33 cellular contexts compared by ENCODE assay signal in the genomic region with DNA sequence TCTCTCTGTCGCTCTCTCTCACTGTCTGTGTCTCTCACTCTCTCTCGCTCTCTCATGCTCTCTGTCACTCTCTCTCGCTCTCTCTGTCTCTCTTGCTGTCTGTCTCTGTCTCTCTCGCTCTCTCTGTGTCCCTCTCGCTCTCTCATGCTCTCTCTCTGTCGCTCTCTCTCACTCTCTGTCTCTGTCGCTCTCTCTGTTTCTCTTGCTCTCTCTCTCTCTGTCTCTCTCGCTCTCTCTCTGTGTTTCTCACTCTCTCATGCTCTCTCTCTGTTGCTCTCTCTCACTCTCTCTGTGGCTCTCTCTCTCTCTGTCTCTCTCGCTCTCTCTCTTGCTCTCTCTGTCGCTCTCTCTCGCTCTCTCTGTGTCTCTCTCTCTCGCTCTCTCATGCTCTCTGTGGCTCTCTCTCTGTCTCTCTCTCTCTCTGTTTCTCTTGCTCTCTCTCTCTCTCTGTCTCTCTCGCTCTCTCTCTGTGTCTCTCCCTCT. TPM values are rescaled to one million over a fixed set of nuclear protein-coding genes. Genes with fewer than 3 reads are reported as not detected.
"Had no signal": no experiment of that assay in that cellular context is flagged by ENCODE, and none has a peak within 500 bp of the region (broad histone marks: within the 10 kb centered on the region; RNA-seq: fewer than 3 reads in every experiment).

No MANE protein-coding gene starts in this region.

- H3K4me1 ChIP-seq: adrenal gland had no signal

- H3K27ac Mint-ChIP-seq: activated CD4-positive, alpha-beta T cell treated with anti-CD3 and anti-CD28 coated beads, Interleukin-2, amount 10 ng/mL, durations not matched to agents 24 days and 14 days; activated CD8-positive, alpha-beta T cell treated with anti-CD3 and anti-CD28 coated beads, Interleukin-2, amount 10 ng/mL, durations not matched to agents 7 days and 5 days; activated naive CD4-positive, alpha-beta T cell treated with anti-CD3 and anti-CD28 coated beads for 36 hours; activated T-cell treated with anti-CD3 and anti-CD28 coated beads, Interleukin-2, amount 50 U/mL, for 24 hours; activated T-helper 2 cell treated with anti-CD3 and anti-CD28 coated beads, Interferon-gamma antibody, Interleukin-2, Interleukin-4, amounts not matched to agents 10 μg/mL and 5 μg/mL and 100 μg/mL, durations not matched to agents 14 hours and 24 hours and 36 hours had no signal

- ATAC-seq: activated CD8-positive, alpha-beta T cell treated with anti-CD3 and anti-CD28 coated beads, Interleukin-2, amount 10 ng/mL, durations not matched to agents 7 days and 5 days; activated naive CD4-positive, alpha-beta T cell treated with anti-CD3 and anti-CD28 coated beads, Interleukin-2, amount 50 U/mL, for 72 hours; PC-3; Right ventricle myocardium inferior had no signal

- H3K36me3 ChIP-seq: adrenal gland, MG63 had no signal

- H3K4me3 Mint-ChIP-seq: activated CD4-positive, alpha-beta T cell treated with anti-CD3 and anti-CD28 coated beads, Interleukin-2, amount 10 ng/mL, durations not matched to agents 24 days and 14 days; activated CD8-positive, alpha-beta T cell treated with anti-CD3 and anti-CD28 coated beads, Interleukin-2, amount 10 ng/mL, durations not matched to agents 7 days and 5 days; activated naive CD4-positive, alpha-beta T cell treated with anti-CD3 and anti-CD28 coated beads for 36 hours; activated T-cell treated with anti-CD3 and anti-CD28 coated beads, Interleukin-2, amount 50 U/mL, for 24 hours; brain had no signal

- H3K27ac ChIP-seq: adrenal gland, RWPE1 had no signal

- H3K36me3 Mint-ChIP-seq: activated naive CD4-positive, alpha-beta T cell treated with anti-CD3 and anti-CD28 coated beads, Interleukin-2, amount 50 U/mL, for 72 hours; brain had no signal

- H3K27me3 ChIP-seq: adrenal gland had no signal

- H3K4me3 ChIP-seq: adrenal gland, MG63 had no signal

- H3K9me3 ChIP-seq: adrenal gland, MG63 had no signal

- H3K9me3 Mint-ChIP-seq: activated CD4-positive, alpha-beta T cell treated with anti-CD3 and anti-CD28 coated beads, Interleukin-2, amount 10 ng/mL, durations not matched to agents 24 days and 14 days; activated naive CD4-positive, alpha-beta T cell treated with anti-CD3 and anti-CD28 coated beads for 36 hours; activated naive CD4-positive, alpha-beta T cell treated with anti-CD3 and anti-CD28 coated beads, Interleukin-2, amount 50 U/mL, for 72 hours; activated T-cell treated with anti-CD3 and anti-CD28 coated beads, Interleukin-2, amount 50 U/mL, for 24 hours; activated T-helper 2 cell treated with anti-CD3 and anti-CD28 coated beads, Interferon-gamma antibody, Interleukin-2, Interleukin-4, amounts not matched to agents 10 μg/mL and 5 μg/mL and 100 μg/mL, durations not matched to agents 14 hours and 24 hours and 36 hours had no signal

- DNase-seq: activated CD4-positive, alpha-beta T cell treated with anti-CD3 and anti-CD28 coated beads, Interleukin-2, amount 10 ng/mL, durations not matched to agents 24 days and 14 days; activated CD4-positive, alpha-beta T cell treated with anti-CD3 and anti-CD28 coated beads, Interleukin-2, amount 50 U/mL, for 48 hours; activated CD8-positive, alpha-beta T cell treated with anti-CD3 and anti-CD28 coated beads, Interleukin-2, amount 10 ng/mL, durations not matched to agents 7 days and 5 days; activated gamma-delta T cell; activated naive CD4-positive, alpha-beta T cell treated with anti-CD3 and anti-CD28 coated beads for 36 hours; activated T-cell treated with anti-CD3 and anti-CD28 coated beads, Interleukin-2, amount 50 U/mL, for 24 hours; adrenal gland; Kasumi-1; KG1; MG63; NCI-H1048; NCI-H1105 treated with DMSO at 0.1 percent for 48 hours; NCI-H1436; NCI-H187; NCI-H2029 treated with DMSO at 0.1 percent for 48 hours; NCI-H2107; NCI-H2171; NCI-H510A; NCI-H526; NCI-H748 treated with DMSO at 0.1 percent for 48 hours; NK-92 treated with Interleukin-12 subunit alpha and Interleukin-12 subunit beta, amount 100 ng/mL, for 24 hours; PC-3; SIG-M5; SW 1271; T-helper 1 cell; T1000 had no signal

- H3K4me1 Mint-ChIP-seq: activated CD4-positive, alpha-beta T cell treated with anti-CD3 and anti-CD28 coated beads, Interleukin-2, amount 10 ng/mL, durations not matched to agents 24 days and 14 days; brain had no signal

RNA-seq across cellular contexts. Expression of gene BRSK2, which starts 33.2 kb away (rescaled TPM):
- total RNA-seq: bronchial epithelial cell; T-helper 2 cell treated with Interferon-gamma antibody and Interleukin-4, amounts not matched to agents 100 ng/mL and 5 ng/mL, for 36 hours had no signal
